Comparison of ENCODE assay signal across 28 cellular contexts in genomic region chr2:53884883-53885282, GRCh38. TPM values are rescaled to one million over a fixed set of nuclear protein-coding genes. Genes with fewer than 3 reads are reported as not detected.
DNase-seq lines count a peak whose midpoint lies in the region; ATAC-seq and TF ChIP-seq lines count a peak whose summit lies in the region.
"Had no signal": no experiment of that assay in that cellular context is flagged by ENCODE, and none has a peak within 500 bp of the region (broad histone marks: within the 10 kb centered on the region; RNA-seq: fewer than 3 reads in every experiment).

No MANE protein-coding gene starts in this region.

- H3K4me3 Mint-ChIP-seq in activated naive CD4-positive, alpha-beta T cell treated with anti-CD3 and anti-CD28 coated beads, Interleukin-2, amount 10 ng/mL, durations not matched to agents 7 days and 5 days, result no peak overlapping the region
- H3K4me3 Mint-ChIP-seq in activated T-helper 2 cell treated with anti-CD3 and anti-CD28 coated beads, Interferon-gamma antibody, Interleukin-2, Interleukin-4, amounts not matched to agents 10 μg/mL and 5 μg/mL and 100 μg/mL, durations not matched to agents 14 hours and 24 hours and 36 hours (ENCODE audit: low read depth), result peak overlapping the region; percentile 24
- H3K4me3 Mint-ChIP-seq in stimulated activated effector memory CD8-positive, alpha-beta T cell treated with anti-CD3 and anti-CD28 coated beads, Interleukin-12 subunit alpha, Interleukin-12 subunit beta, amount 100 ng/mL, for 72 hours, result no peak overlapping the region
- H3K4me3 Mint-ChIP-seq: CD4-positive, alpha-beta memory T cell had no signal

- H3K36me3 Mint-ChIP-seq in activated naive CD4-positive, alpha-beta T cell treated with anti-CD3 and anti-CD28 coated beads, Interleukin-2, amount 50 U/mL, for 72 hours, result peaks cover 17 to 20% of the 10 kb centered on the region in 2 donors
- peaks cover 58% of the 10 kb centered on the region for H3K36me3 Mint-ChIP-seq in activated naive CD4-positive, alpha-beta T cell treated with anti-CD3 and anti-CD28 coated beads, Interleukin-2, amount 10 ng/mL, durations not matched to agents 7 days and 5 days
- H3K36me3 Mint-ChIP-seq in activated T-helper 2 cell treated with anti-CD3 and anti-CD28 coated beads, Interferon-gamma antibody, Interleukin-2, Interleukin-4, amounts not matched to agents 10 μg/mL and 5 μg/mL and 100 μg/mL, durations not matched to agents 14 hours and 24 hours and 36 hours (ENCODE audit: low read depth), result peaks cover 80% of the 10 kb centered on the region
- peaks cover 92% of the 10 kb centered on the region for H3K36me3 Mint-ChIP-seq in stimulated activated effector memory CD8-positive, alpha-beta T cell treated with anti-CD3 and anti-CD28 coated beads, Interleukin-12 subunit alpha, Interleukin-12 subunit beta, amount 100 ng/mL, for 72 hours

- no peak for TF ChIP-seq CTCF in OCI-LY7 (conservative IDR thresholded peaks at IDR 0.05; ENCODE audit: low read length)
- TF ChIP-seq CTCF in colonic mucosa (IDR thresholded peaks at IDR 0.05), result no peak

- no peaks in the 10 kb centered on the region for H4K20me1 ChIP-seq in OCI-LY7 (ENCODE audit: insufficient read depth, low read length)

- H3K27ac ChIP-seq in OCI-LY7 (ENCODE audit: low read depth, low read length, poor library complexity, severe bottlenecking) (no peak overlapping the region), colonic mucosa (no peak overlapping the region)
- H3K27ac ChIP-seq: KMS-11, SJSA1 had no signal

- no peaks in the 10 kb centered on the region for H3K27me3 ChIP-seq in colonic mucosa

- no peaks in the 10 kb centered on the region for H3K79me2 ChIP-seq in OCI-LY7 (ENCODE audit: insufficient read depth, low read depth, low read length)

- H3K4me3 ChIP-seq in OCI-LY7 (ENCODE audit: low read depth, low read length, poor library complexity, severe bottlenecking) (no peak overlapping the region), colonic mucosa (no peak overlapping the region)
- H3K4me3 ChIP-seq: GM12878, HAP-1, SJSA1 had no signal

- H3K9me2 ChIP-seq in OCI-LY7 (ENCODE audit: insufficient read depth, low read length), result no peaks in the 10 kb centered on the region

- ATAC-seq in activated naive CD4-positive, alpha-beta T cell treated with anti-CD3 and anti-CD28 coated beads, Interleukin-2, amount 50 U/mL, for 72 hours, result peak; percentile 21 to 67
- peak; percentile 82 for ATAC-seq in stimulated activated effector memory CD8-positive, alpha-beta T cell treated with anti-CD3 and anti-CD28 coated beads, Interleukin-12 subunit alpha, Interleukin-12 subunit beta, amount 100 ng/mL, for 72 hours
- ATAC-seq: GM12878 had no signal

- no peak overlapping the region for H2AFZ ChIP-seq in OCI-LY7 (ENCODE audit: low read length)

- intact Hi-C loops in activated T-helper 2 cell treated with anti-CD3 and anti-CD28 coated beads, Interferon-gamma antibody, Interleukin-2, Interleukin-4, amounts not matched to agents 10 μg/mL and 5 μg/mL and 100 μg/mL, durations not matched to agents 14 hours and 24 hours and 36 hours (cut with micrococcal nuclease), result loop anchor here (1.0 to 10.0 kb wide), 6 partner anchors 82 to 770 kb away; no protein-coding TSS in a partner anchor
- intact Hi-C loops in OCI-LY7 (cut with micrococcal nuclease; ENCODE audit: unreplicated experiment) (no loop called here), colonic mucosa (cut with DNase I) (no loop called here)

- H3K36me3 ChIP-seq in OCI-LY7 (ENCODE audit: insufficient read depth, low read length) (peaks cover 98% of the 10 kb centered on the region), colonic mucosa (peaks cover 20% of the 10 kb centered on the region)

- H3K4me2 ChIP-seq in OCI-LY7 (ENCODE audit: low read length), result no peak overlapping the region
- H3K4me2 ChIP-seq: KMS-11 had no signal

- no peak for DNase-seq in activated naive CD4-positive, alpha-beta T cell treated with anti-CD3 and anti-CD28 coated beads, Interleukin-2, amount 50 U/mL, for 72 hours (ENCODE audit: low spot score in 2 of 2)
- no peak for DNase-seq in activated naive CD4-positive, alpha-beta T cell treated with anti-CD3 and anti-CD28 coated beads, Interleukin-2, amount 10 ng/mL, durations not matched to agents 7 days and 5 days
- DNase-seq in activated T-helper 2 cell treated with anti-CD3 and anti-CD28 coated beads, Interferon-gamma antibody, Interleukin-2, Interleukin-4, amounts not matched to agents 10 μg/mL and 5 μg/mL and 100 μg/mL, durations not matched to agents 14 hours and 24 hours and 36 hours (ENCODE audit: low spot score), result no peak
- DNase-seq in stimulated activated effector memory CD8-positive, alpha-beta T cell treated with anti-CD3 and anti-CD28 coated beads, Interleukin-12 subunit alpha, Interleukin-12 subunit beta, amount 100 ng/mL, for 72 hours (ENCODE audit: low spot score in 2 of 2), result no peak
- DNase-seq in OCI-LY7 (ENCODE audit: low spot score), result no peak
- DNase-seq in NOMO-1 treated with dmso at 0.1 percent for 144 hours (lab: John Stamatoyannopoulos, UW; ENCODE audit: unreplicated experiment), result no peak
- DNase-seq in colonic mucosa, result no peak
- DNase-seq: C1 segment of cervical spinal cord; Caco-2; CD4-positive, alpha-beta memory T cell; DMS 273 treated with DMSO at 0.1 percent for 48 hours; DMS79; EL; GDM1; GOT3; IMR-90; MM.1S; NCI-H2029; NCI-H446; NCI-H526; NCI-H82; NK-92 treated with Interleukin-12 subunit alpha and Interleukin-12 subunit beta, amount 100 ng/mL, for 24 hours; Right ventricle myocardium superior; RPMI8226 had no signal

- H3K4me1 Mint-ChIP-seq in activated naive CD4-positive, alpha-beta T cell treated with anti-CD3 and anti-CD28 coated beads, Interleukin-2, amount 10 ng/mL, durations not matched to agents 7 days and 5 days, result peaks cover 2% of the 10 kb centered on the region
- peaks cover 48% of the 10 kb centered on the region for H3K4me1 Mint-ChIP-seq in activated T-helper 2 cell treated with anti-CD3 and anti-CD28 coated beads, Interferon-gamma antibody, Interleukin-2, Interleukin-4, amounts not matched to agents 10 μg/mL and 5 μg/mL and 100 μg/mL, durations not matched to agents 14 hours and 24 hours and 36 hours (ENCODE audit: low read depth)
- H3K4me1 Mint-ChIP-seq in stimulated activated effector memory CD8-positive, alpha-beta T cell treated with anti-CD3 and anti-CD28 coated beads, Interleukin-12 subunit alpha, Interleukin-12 subunit beta, amount 100 ng/mL, for 72 hours, result peaks cover 28% of the 10 kb centered on the region

- H3K4me1 ChIP-seq in OCI-LY7 (ENCODE audit: insufficient read depth, low read length, poor library complexity, severe bottlenecking) (no peaks in the 10 kb centered on the region), colonic mucosa (no peaks in the 10 kb centered on the region)
- H3K4me1 ChIP-seq: Caco-2, HAP-1 had no signal

- CTCF ChIA-PET in activated naive CD4-positive, alpha-beta T cell treated with anti-CD3 and anti-CD28 coated beads, Interleukin-2, amount 10 ng/mL, durations not matched to agents 7 days and 5 days (lab: Charles Lee), result no interaction called here
- CTCF ChIA-PET in OCI-LY7 (lab: Charles Lee; ENCODE audit: unreplicated experiment), result no interaction called here

- BruUV-seq in OCI-LY7 (replicated peaks; lab: Mats Ljungman, UMichigan), result no TSS peak

- H3K9me3 Mint-ChIP-seq in activated naive CD4-positive, alpha-beta T cell treated with anti-CD3 and anti-CD28 coated beads, Interleukin-2, amount 50 U/mL, for 72 hours, result no peaks in the 10 kb centered on the region
- H3K9me3 Mint-ChIP-seq in activated naive CD4-positive, alpha-beta T cell treated with anti-CD3 and anti-CD28 coated beads, Interleukin-2, amount 10 ng/mL, durations not matched to agents 7 days and 5 days, result no peaks in the 10 kb centered on the region
- no peaks in the 10 kb centered on the region for H3K9me3 Mint-ChIP-seq in activated T-helper 2 cell treated with anti-CD3 and anti-CD28 coated beads, Interferon-gamma antibody, Interleukin-2, Interleukin-4, amounts not matched to agents 10 μg/mL and 5 μg/mL and 100 μg/mL, durations not matched to agents 14 hours and 24 hours and 36 hours
- no peaks in the 10 kb centered on the region for H3K9me3 Mint-ChIP-seq in stimulated activated effector memory CD8-positive, alpha-beta T cell treated with anti-CD3 and anti-CD28 coated beads, Interleukin-12 subunit alpha, Interleukin-12 subunit beta, amount 100 ng/mL, for 72 hours
- H3K9me3 Mint-ChIP-seq: CD4-positive, alpha-beta memory T cell had no signal

- no peaks in the 10 kb centered on the region for H3K9me3 ChIP-seq in OCI-LY7 (ENCODE audit: low read length)
- no peaks in the 10 kb centered on the region for H3K9me3 ChIP-seq in colonic mucosa
- H3K9me3 ChIP-seq: Caco-2, HAP-1, SJSA1 had no signal

- POLR2A ChIA-PET in OCI-LY7 (lab: Charles Lee), result interaction anchor here (1.5 to 2.4 kb wide), 2 partner anchors 8 to 13 kb away, joined by 10 to 11 read pairs; no protein-coding TSS in a partner anchor

- no peaks in the 10 kb centered on the region for H3K27me3 Mint-ChIP-seq in activated naive CD4-positive, alpha-beta T cell treated with anti-CD3 and anti-CD28 coated beads, Interleukin-2, amount 10 ng/mL, durations not matched to agents 7 days and 5 days
- no peaks in the 10 kb centered on the region for H3K27me3 Mint-ChIP-seq in activated T-helper 2 cell treated with anti-CD3 and anti-CD28 coated beads, Interferon-gamma antibody, Interleukin-2, Interleukin-4, amounts not matched to agents 10 μg/mL and 5 μg/mL and 100 μg/mL, durations not matched to agents 14 hours and 24 hours and 36 hours (ENCODE audit: low read depth)
- H3K27me3 Mint-ChIP-seq: CD4-positive, alpha-beta memory T cell had no signal

- H3K27ac Mint-ChIP-seq in activated naive CD4-positive, alpha-beta T cell treated with anti-CD3 and anti-CD28 coated beads, Interleukin-2, amount 50 U/mL, for 72 hours, result no peak overlapping the region
- no peak overlapping the region for H3K27ac Mint-ChIP-seq in activated naive CD4-positive, alpha-beta T cell treated with anti-CD3 and anti-CD28 coated beads, Interleukin-2, amount 10 ng/mL, durations not matched to agents 7 days and 5 days
- H3K27ac Mint-ChIP-seq in activated T-helper 2 cell treated with anti-CD3 and anti-CD28 coated beads, Interferon-gamma antibody, Interleukin-2, Interleukin-4, amounts not matched to agents 10 μg/mL and 5 μg/mL and 100 μg/mL, durations not matched to agents 14 hours and 24 hours and 36 hours, result peak overlapping the region; percentile 73
- peak overlapping the region; percentile 10 for H3K27ac Mint-ChIP-seq in stimulated activated effector memory CD8-positive, alpha-beta T cell treated with anti-CD3 and anti-CD28 coated beads, Interleukin-12 subunit alpha, Interleukin-12 subunit beta, amount 100 ng/mL, for 72 hours

- no peak overlapping the region for H3K9ac ChIP-seq in colonic mucosa (ENCODE audit: low read depth in 2 of 2, low read length in 2 of 2)
- H3K9ac ChIP-seq: KMS-11 had no signal

RNA-seq across cellular contexts. Expression of gene GPR75, which starts 25.1 kb away (rescaled TPM):
- under 1 TPM; 0.55 to 0.91 TPM for total RNA-seq in activated naive CD4-positive, alpha-beta T cell treated with anti-CD3 and anti-CD28 coated beads, Interleukin-2, amount 50 U/mL, for 72 hours
- total RNA-seq in activated T-helper 2 cell treated with anti-CD3 and anti-CD28 coated beads, Interferon-gamma antibody, Interleukin-2, Interleukin-4, amounts not matched to agents 10 μg/mL and 5 μg/mL and 100 μg/mL, durations not matched to agents 14 hours and 24 hours and 36 hours, result 2.4 TPM in 2 replicates
- total RNA-seq in OCI-LY7 (2014; rRNA removed; shearing (Covaris generic)), result 3.0 and 4.8 TPM in 2 replicates
- 4.5 and 5.7 TPM in 2 replicates for total RNA-seq in OCI-LY7 (2022)
- 1 to 10 TPM in 1 of 2 donors, under 1 TPM in 1; 0.58 to 1.1 TPM for total RNA-seq in colonic mucosa

Comparison
In these comparisons a context has a peak if more than half of its experiments do, and no peak if none do; other contexts are left out.
1. H3K27ac Mint-ChIP-seq: peak in activated T-helper 2 cell treated with anti-CD3 and anti-CD28 coated beads, Interferon-gamma antibody, Interleukin-2, Interleukin-4, amounts not matched to agents 10 μg/mL and 5 μg/mL and 100 μg/mL, durations not matched to agents 14 hours and 24 hours and 36 hours (single experiment) and stimulated activated effector memory CD8-positive, alpha-beta T cell treated with anti-CD3 and anti-CD28 coated beads, Interleukin-12 subunit alpha, Interleukin-12 subunit beta, amount 100 ng/mL, for 72 hours (single experiment); none in activated naive CD4-positive, alpha-beta T cell treated with anti-CD3 and anti-CD28 coated beads, Interleukin-2, amount 50 U/mL, for 72 hours (0 of 2) and activated naive CD4-positive, alpha-beta T cell treated with anti-CD3 and anti-CD28 coated beads, Interleukin-2, amount 10 ng/mL, durations not matched to agents 7 days and 5 days (single experiment).